ENCODE assay signal across 8 cellular contexts in genomic region chr10:87861566-87861952, GRCh38. TPM values are rescaled to one million over a fixed set of nuclear protein-coding genes. Genes with fewer than 3 reads are reported as not detected.
A peak's percentile ranks its signal among the peaks of the same experiment; 100 is the strongest.
DNase-seq lines count a peak whose midpoint lies in the region; ATAC-seq and TF ChIP-seq lines count a peak whose summit lies in the region.

No MANE protein-coding gene starts in this region.

- ATAC-seq in GM18498 (IDR thresholded peaks at IDR 0.05; ENCODE audit: unreplicated experiment) (peak; percentile 16), HG03103 (IDR thresholded peaks at IDR 0.05; ENCODE audit: low read depth, unreplicated experiment) (peak; percentile 9)

- no peak for TF ChIP-seq EP300 in tibial nerve (IDR thresholded peaks at IDR 0.05)

- H3K27me3 Mint-ChIP-seq in endodermal cell (ENCODE audit: insufficient read depth): peaks cover 5% of the 10 kb centered on the region

- peaks cover 31% of the 10 kb centered on the region for H3F3A ChIP-seq in SU-DHL-6 (ENCODE audit: insufficient read depth)

- H3K36me3 ChIP-seq in SU-DHL-6 (ENCODE audit: low read length) (peaks cover 21% of the 10 kb centered on the region), endodermal cell (ENCODE audit: control insufficient read depth, insufficient read depth, low read length) (no peaks in the 10 kb centered on the region), tibial nerve (no peaks in the 10 kb centered on the region)

- H3K4me3 Mint-ChIP-seq in endodermal cell: peak overlapping the region; percentile 90

- H2AFZ ChIP-seq in SU-DHL-6 (ENCODE audit: low read depth, low read length, severe bottlenecking): peak overlapping the region; percentile 43

- peak overlapping the region; percentile 83 for H3K4me2 ChIP-seq in SU-DHL-6 (ENCODE audit: low read depth, low read length, poor library complexity, severe bottlenecking)

- H3K9me3 Mint-ChIP-seq in endodermal cell: no peaks in the 10 kb centered on the region

- H3K27me3 ChIP-seq in SU-DHL-6 (ENCODE audit: low read length) (no peaks in the 10 kb centered on the region), endodermal cell (ENCODE audit: control insufficient read depth, insufficient read depth, low read length, poor library complexity, severe bottlenecking) (no peaks in the 10 kb centered on the region), tibial nerve (no peaks in the 10 kb centered on the region)

- peak overlapping the region; percentile 94 for H3K27ac ChIP-seq in SU-DHL-6 (ENCODE audit: low read depth, low read length)
- no peak overlapping the region for H3K27ac ChIP-seq in endodermal cell (ENCODE audit: low read depth, low read length)
- peak overlapping the region; percentile 88 to 98 (median 96) for H3K27ac ChIP-seq in tibial nerve

- peaks cover 18% of the 10 kb centered on the region for H3K4me1 Mint-ChIP-seq in endodermal cell

- H3K9ac ChIP-seq in SU-DHL-6 (ENCODE audit: low read length) (peak overlapping the region; percentile 92), endodermal cell (ENCODE audit: extremely low read depth, low read length, poor library complexity, severe bottlenecking) (peak overlapping the region; percentile 38)

- TF ChIP-seq CTCF in SU-DHL-6 (IDR thresholded peaks at IDR 0.05; ENCODE audit: insufficient read depth, low read length, poor library complexity, severe bottlenecking) (no peak), endodermal cell (conservative IDR thresholded peaks at IDR 0.05) (peak; percentile 30), tibial nerve (IDR thresholded peaks at IDR 0.05) (no peak)

- H4K20me1 ChIP-seq in SU-DHL-6 (ENCODE audit: low read depth, low read length): peaks cover 10% of the 10 kb centered on the region; the same call in 1 of the 2 replicates

- DNase-seq in A172 (ENCODE audit: low spot score): peak; percentile 70
- no peak for DNase-seq in endodermal cell
- DNase-seq in mesenteric fat pad (ENCODE audit: low spot score): peak; percentile 90
- peak; percentile 63 to 73 for DNase-seq in tibial nerve (ENCODE audit: low spot score in 2 of 2)
- DNase-seq in NCI-H2107 treated with DMSO at 0.1 percent for 48 hours (lab: John Stamatoyannopoulos, UW; ENCODE audit: unreplicated experiment): no peak

- no peak for TF ChIP-seq POLR2A in tibial nerve (IDR thresholded peaks at IDR 0.05)

- H3K79me2 ChIP-seq in SU-DHL-6 (ENCODE audit: insufficient read depth, low read length): peaks cover 37% of the 10 kb centered on the region

- H3K9me3 ChIP-seq in SU-DHL-6 (ENCODE audit: insufficient read depth, low read length) (no peaks in the 10 kb centered on the region), endodermal cell (ENCODE audit: control insufficient read depth, low read length) (no peaks in the 10 kb centered on the region), tibial nerve (no peaks in the 10 kb centered on the region)

- H3K4me3 ChIP-seq in SU-DHL-6 (ENCODE audit: insufficient read depth, low read length, poor library complexity, severe bottlenecking) (peak overlapping the region; percentile 89), endodermal cell (ENCODE audit: low read length) (peak overlapping the region; percentile 98), tibial nerve (peak overlapping the region; percentile 62 to 92 (median 88))

- WGBS in endodermal cell (ENCODE audit: insufficient coverage in 1 of 2, insufficient read length in 1 of 2), 2 experiments: 18 to 47% methylated on average over 10 to 16 of the region's 16 CpGs
- WGBS in tibial nerve, 2 donors: 11 to 13% methylated on average over 14 to 16 of the region's 16 CpGs

- peak overlapping the region; percentile 96 for H3K27ac Mint-ChIP-seq in endodermal cell

- no peaks in the 10 kb centered on the region for H3K36me3 Mint-ChIP-seq in endodermal cell (ENCODE audit: low read depth)

- H3K4me1 ChIP-seq in endodermal cell (ENCODE audit: control insufficient read depth, insufficient read depth, low read length) (no peaks in the 10 kb centered on the region), tibial nerve (peaks cover 0 to 15% (median 2%) of the 10 kb centered on the region in 4 donors)

- H3K9me2 ChIP-seq in SU-DHL-6 (replicated peaks; ENCODE audit: insufficient read depth, low read length): no peaks in the 10 kb centered on the region

RNA-seq across cellular contexts. Expression of gene KLLN, which starts 1.8 kb away (rescaled TPM):
- 0.41 and 0.43 TPM in 2 replicates for total RNA-seq in A172 (2014; rRNA removed; shearing (Covaris generic))
- total RNA-seq in endodermal cell (under 1 TPM; 0.49 to 0.51 TPM), mesenteric fat pad (2.2 TPM), tibial nerve (1 to 10 TPM in 2 of 4 donors, under 1 TPM in 2; 0.78 to 2.2 (median 1.3) TPM)
- polyA plus RNA-seq in endodermal cell (2013, experiment 1 of 2): 0.78 TPM
- polyA plus RNA-seq in endodermal cell (2013, experiment 2 of 2): 0.91 TPM

RNA-seq across cellular contexts. Expression of gene PTEN, which starts 1.9 kb away (rescaled TPM):
- total RNA-seq in A172 (2014; rRNA removed; shearing (Covaris generic)): 11.3 and 11.6 TPM in 2 replicates
- total RNA-seq in endodermal cell (10 to 100 TPM; 41.7 to 45.0 TPM), mesenteric fat pad (391 TPM), tibial nerve (100 to 1,000 TPM; 143 to 224 (median 171) TPM)
- polyA plus RNA-seq in endodermal cell (2013, experiment 1 of 2): 43.7 TPM
- polyA plus RNA-seq in endodermal cell (2013, experiment 2 of 2): 40.6 TPM

RNA-seq across cellular contexts. Expression of gene ATAD1, which starts 43.5 kb away (rescaled TPM):
- 62.9 TPM in 2 replicates for total RNA-seq in A172 (2014; rRNA removed; shearing (Covaris generic))
- 10 to 100 TPM; 55.4 to 68.0 TPM for total RNA-seq in endodermal cell
- 47.6 TPM for polyA plus RNA-seq in endodermal cell (2013, experiment 1 of 2)
- polyA plus RNA-seq in endodermal cell (2013, experiment 2 of 2): 44.3 TPM
- 49.9 TPM for total RNA-seq in mesenteric fat pad
- 10 to 100 TPM; 21.8 to 45.9 (median 26.9) TPM for total RNA-seq in tibial nerve

Comparison
In these comparisons a context has a peak if more than half of its experiments do, and no peak if none do; other contexts are left out.
1. DNase-seq: peak in A172 (single experiment), mesenteric fat pad (single experiment) and tibial nerve (2 of 2); none in endodermal cell (single experiment) and NCI-H2107 treated with DMSO at 0.1 percent for 48 hours (single experiment).
2. Peak in every context shown above with its lines, with median percentiles within 50 percentile points of each other: H3K4me3 ChIP-seq.